30 cellular contexts compared by ENCODE assay signal in the genomic region with DNA sequence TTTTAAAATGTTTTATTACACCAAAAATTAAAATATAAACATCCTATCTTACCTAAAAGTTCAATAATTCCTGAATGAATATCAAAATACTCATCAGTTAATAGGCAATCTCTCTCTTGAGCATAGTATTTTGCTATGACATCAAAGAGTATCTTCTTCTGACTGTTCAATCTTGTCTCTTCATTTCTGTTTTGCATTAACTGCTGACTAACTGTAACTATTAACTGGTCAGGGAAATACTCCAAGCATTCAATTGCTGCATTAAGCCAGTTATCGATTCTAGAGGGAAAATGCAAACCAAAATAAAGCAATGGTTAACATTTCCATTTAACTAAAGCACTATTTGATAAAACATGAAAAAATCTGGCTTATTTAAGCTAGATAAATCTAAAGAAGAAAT. TPM values are rescaled to one million over a fixed set of nuclear protein-coding genes. Genes with fewer than 3 reads are reported as not detected.
"Had no signal": no experiment of that assay in that cellular context is flagged by ENCODE, and none has a peak within 500 bp of the region (broad histone marks: within the 10 kb centered on the region; RNA-seq: fewer than 3 reads in every experiment).

No MANE protein-coding gene starts in this region.

- H3K4me1 Mint-ChIP-seq: naive B cell; natural killer cell; stimulated activated effector memory CD8-positive, alpha-beta T cell treated with anti-CD3 and anti-CD28 coated beads, Interleukin-12 subunit alpha, Interleukin-12 subunit beta, amount 100 ng/mL, for 72 hours had no signal

- H3K27me3 Mint-ChIP-seq: naive B cell; stimulated activated naive CD8-positive, alpha-beta T cell treated with anti-CD3 and anti-CD28 coated beads, Interleukin-15, Interleukin-2, amounts not matched to agents 100 ng/mL and 50 ng/mL, for 24 hours had no signal

- H3K9me3 ChIP-seq: left lung, pancreas, prostate gland, right atrium auricular region, suprapubic skin, thoracic aorta, tibial artery, upper lobe of right lung had no signal

- H3K36me3 ChIP-seq: left lung, pancreas, prostate gland, right atrium auricular region, suprapubic skin, thoracic aorta, tibial artery, upper lobe of right lung had no signal

- H3K4me1 ChIP-seq: prostate gland, right atrium auricular region, suprapubic skin, tibial artery, upper lobe of right lung had no signal

- FAIRE-seq: pancreas, urothelium cell line had no signal

- ATAC-seq: left cardiac atrium; left lung; natural killer cell; pancreas; sciatic nerve; stimulated activated effector memory CD8-positive, alpha-beta T cell treated with anti-CD3 and anti-CD28 coated beads, Interleukin-12 subunit alpha, Interleukin-12 subunit beta, amount 100 ng/mL, for 72 hours; upper lobe of right lung had no signal

- H3K9me3 Mint-ChIP-seq: naive B cell; natural killer cell; stimulated activated effector memory CD8-positive, alpha-beta T cell treated with anti-CD3 and anti-CD28 coated beads, Interleukin-12 subunit alpha, Interleukin-12 subunit beta, amount 100 ng/mL, for 72 hours; stimulated activated naive CD8-positive, alpha-beta T cell treated with anti-CD3 and anti-CD28 coated beads, Interleukin-15, Interleukin-2, amounts not matched to agents 100 ng/mL and 50 ng/mL, for 24 hours had no signal

- H3K27me3 ChIP-seq: left lung, pancreas, right atrium auricular region, suprapubic skin, tibial artery, upper lobe of right lung had no signal

- H3K4me3 ChIP-seq: left lung, lung, pancreas, prostate gland, right atrium auricular region, skin epidermis, suprapubic skin, thoracic aorta, tibial artery, upper lobe of right lung had no signal

- H3K27ac Mint-ChIP-seq: mesothelial cell of epicardium; natural killer cell; stimulated activated effector memory CD8-positive, alpha-beta T cell treated with anti-CD3 and anti-CD28 coated beads, Interleukin-12 subunit alpha, Interleukin-12 subunit beta, amount 100 ng/mL, for 72 hours; stimulated activated naive CD8-positive, alpha-beta T cell treated with anti-CD3 and anti-CD28 coated beads, Interleukin-15, Interleukin-2, amounts not matched to agents 100 ng/mL and 50 ng/mL, for 24 hours had no signal

- H3K36me3 Mint-ChIP-seq: naive B cell; natural killer cell; stimulated activated effector memory CD8-positive, alpha-beta T cell treated with anti-CD3 and anti-CD28 coated beads, Interleukin-12 subunit alpha, Interleukin-12 subunit beta, amount 100 ng/mL, for 72 hours had no signal

- H3K4me3 Mint-ChIP-seq: mesothelial cell of epicardium; naive B cell; natural killer cell; stimulated activated effector memory CD8-positive, alpha-beta T cell treated with anti-CD3 and anti-CD28 coated beads, Interleukin-12 subunit alpha, Interleukin-12 subunit beta, amount 100 ng/mL, for 72 hours; stimulated activated naive CD8-positive, alpha-beta T cell treated with anti-CD3 and anti-CD28 coated beads, Interleukin-15, Interleukin-2, amounts not matched to agents 100 ng/mL and 50 ng/mL, for 24 hours had no signal

- DNase-seq: head of caudate nucleus; hippocampal formation; left cardiac atrium; left lung; mesendoderm; naive B cell; natural killer cell; pancreas; posterior cingulate gyrus; stimulated activated CD4-positive, alpha-beta T cell treated with anti-CD3 and anti-CD28 coated beads, Interleukin-12 subunit alpha, Interleukin-12 subunit beta, amount 100 ng/mL, for 4 hours; stimulated activated CD4-positive, alpha-beta T cell treated with anti-CD3 and anti-CD28 coated beads, Interleukin-15, amount 100 ng/mL, for 24 hours; stimulated activated CD4-positive, alpha-beta T cell treated with anti-CD3 and anti-CD28 coated beads, Interleukin-2, amount 100 ng/mL, for 24 hours; stimulated activated CD4-positive, alpha-beta T cell treated with anti-CD3 and anti-CD28 coated beads, Interleukin-4, amount 100 ng/mL, for 1 hour; stimulated activated naive CD4-positive, alpha-beta T cell; tibial artery; trophoblast cell; upper lobe of right lung had no signal

- H3K27ac ChIP-seq: left lung, pancreas, prostate gland, right atrium auricular region, skin epidermis, suprapubic skin, thoracic aorta, tibial artery, upper lobe of right lung had no signal

RNA-seq across cellular contexts. Expression of gene DEPDC4, which starts 13.4 kb away (rescaled TPM):
- total RNA-seq: lower leg skin, mononuclear cell, thoracic aorta had no signal
